12 cellular contexts compared by ENCODE assay signal in the genomic region with DNA sequence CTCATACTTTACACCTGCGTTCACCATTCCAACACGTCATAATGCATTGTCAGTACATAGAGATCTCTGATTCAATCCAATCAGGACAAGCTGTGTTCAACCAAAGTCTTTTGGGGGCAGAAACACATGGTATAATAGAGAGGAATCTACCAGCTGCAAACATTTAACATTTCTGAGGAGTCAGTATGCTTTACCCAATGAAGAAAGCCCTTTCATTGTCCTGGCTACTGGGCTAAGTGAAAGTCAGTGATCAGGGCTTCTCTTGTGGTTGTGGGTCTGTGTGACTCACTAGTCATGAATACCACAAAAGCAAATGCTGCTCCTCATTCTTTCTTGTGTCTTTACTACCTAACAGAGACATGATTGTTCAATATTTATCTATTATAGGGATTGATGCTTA.
DNase-seq lines count a peak whose midpoint lies in the region; ATAC-seq and TF ChIP-seq lines count a peak whose summit lies in the region.
"Had no signal": no experiment of that assay in that cellular context is flagged by ENCODE, and none has a peak within 500 bp of the region (broad histone marks: within the 10 kb centered on the region; RNA-seq: fewer than 3 reads in every experiment).

No MANE protein-coding gene starts in this region.

- H4K20me1 ChIP-seq in Loucy (ENCODE audit: insufficient read depth, low read length, poor library complexity, severe bottlenecking), result no peaks in the 10 kb centered on the region

- H2AFZ ChIP-seq in Loucy (ENCODE audit: low read length), result peak overlapping the region; percentile 5; the same call in 1 of the 2 replicates

- H3K4me3 ChIP-seq in AG04450 (ENCODE audit: low read depth, low read length) (no peak overlapping the region), Loucy (ENCODE audit: low read length, poor library complexity, severe bottlenecking) (peak overlapping the region; percentile 67), fibroblast of pulmonary artery (replicated peaks; ENCODE audit: low read depth, low read length) (no peak overlapping the region)
- H3K4me3 ChIP-seq: heart left ventricle had no signal

- H3K9me2 ChIP-seq in Loucy (replicated peaks; ENCODE audit: low read depth, low read length), result no peaks in the 10 kb centered on the region

- H3K79me2 ChIP-seq in Loucy (ENCODE audit: insufficient read depth, low read length), result no peaks in the 10 kb centered on the region

- POLR2A ChIA-PET in AG04450 (lab: Yijun Ruan, JAX), result interaction anchor here (1.0 kb wide), 1 partner anchor 73 kb away, joined by 4 read pairs; no protein-coding TSS in a partner anchor

- no peaks in the 10 kb centered on the region for H3K27me3 ChIP-seq in AG04450 (ENCODE audit: control insufficient read depth, insufficient read depth, low read length)
- H3K27me3 ChIP-seq in Loucy (ENCODE audit: insufficient read depth, low read length, poor library complexity, severe bottlenecking), result no peaks in the 10 kb centered on the region
- H3K27me3 ChIP-seq: heart left ventricle had no signal

- ATAC-seq in GM21619 (IDR thresholded peaks at IDR 0.05; ENCODE audit: unreplicated experiment), result peak; percentile 74
- ATAC-seq: heart left ventricle had no signal

- DNase-seq in AG04450 (ENCODE audit: low read depth, low spot score) (peak; percentile 76), fibroblast of pulmonary artery (ENCODE audit: low read depth) (peak; percentile 71), NCI-H1092 (lab: John Stamatoyannopoulos, UW) (no peak), GM13977 (ENCODE audit: low spot score) (no peak), NCI-H2107 (lab: John Stamatoyannopoulos, UW) (no peak)
- DNase-seq in effector CD4-positive, alpha-beta T cell, result no peak
- DNase-seq: activated T-cell treated with anti-CD3 and anti-CD28 coated beads for 4 hours, COR-L47, H9, heart left ventricle had no signal

- H3K9me3 ChIP-seq in AG04450 (ENCODE audit: control insufficient read depth, insufficient read depth, low read length), result peaks cover 4% of the 10 kb centered on the region; the same call in 1 of the 2 replicates
- H3K9me3 ChIP-seq in Loucy (ENCODE audit: insufficient read depth, low read depth, low read length), result 0 out of 2 replicates have a peak, but pooled peaks cover 4% of the 10 kb centered on the region
- H3K9me3 ChIP-seq: heart left ventricle had no signal

- H3K36me3 ChIP-seq in Loucy (ENCODE audit: insufficient read depth, low read length), result no peaks in the 10 kb centered on the region
- H3K36me3 ChIP-seq: heart left ventricle had no signal

- in situ Hi-C loops in GM13977 (cut with MboI; ENCODE audit: low pct_unique_long_range_greater_than_20kb, low sequenced_read_pairs, unreplicated experiment), result no loop called here

- peak overlapping the region; percentile 78 for H3K9ac ChIP-seq in Loucy (ENCODE audit: low read depth, low read length, poor library complexity, severe bottlenecking)

- peak overlapping the region; percentile 81 for H3K4me2 ChIP-seq in Loucy (ENCODE audit: low read depth, low read length, poor library complexity, severe bottlenecking)

- H3K4me1 ChIP-seq in Loucy (ENCODE audit: insufficient read depth, low read length, poor library complexity, severe bottlenecking), result peaks cover 72% of the 10 kb centered on the region

- CTCF ChIA-PET in AG04450 (lab: Charles Lee), result interaction anchor here (1.0 kb wide), 1 partner anchor 326 kb away, joined by 3 read pairs; no protein-coding TSS in a partner anchor

- H3K27ac ChIP-seq in AG04450 (ENCODE audit: low read depth, low read length), result no peak overlapping the region
- H3K27ac ChIP-seq: heart left ventricle had no signal

- TF ChIP-seq CTCF in AG04450 (IDR thresholded peaks at IDR 0.05; ENCODE audit: low read depth, low read length) (no peak), Loucy (conservative IDR thresholded peaks at IDR 0.05; ENCODE audit: low read length) (no peak), fibroblast of pulmonary artery (IDR thresholded peaks at IDR 0.05; ENCODE audit: low read length, missing control alignments) (no peak), GM13977 (IDR thresholded peaks at IDR 0.05; ENCODE audit: extremely low read depth, insufficient read depth, missing control alignments) (no peak)

- H3F3A ChIP-seq in Loucy (ENCODE audit: low read depth), result peaks cover 10% of the 10 kb centered on the region

Comparison
In these comparisons a context has a peak if more than half of its experiments do, and no peak if none do; other contexts are left out.
1. DNase-seq: peak in AG04450 (single experiment) and fibroblast of pulmonary artery (single experiment); none in NCI-H1092 (single experiment), effector CD4-positive, alpha-beta T cell (single experiment), GM13977 (single experiment) and NCI-H2107 (single experiment).